26 cellular contexts compared by ENCODE assay signal in the genomic region with DNA sequence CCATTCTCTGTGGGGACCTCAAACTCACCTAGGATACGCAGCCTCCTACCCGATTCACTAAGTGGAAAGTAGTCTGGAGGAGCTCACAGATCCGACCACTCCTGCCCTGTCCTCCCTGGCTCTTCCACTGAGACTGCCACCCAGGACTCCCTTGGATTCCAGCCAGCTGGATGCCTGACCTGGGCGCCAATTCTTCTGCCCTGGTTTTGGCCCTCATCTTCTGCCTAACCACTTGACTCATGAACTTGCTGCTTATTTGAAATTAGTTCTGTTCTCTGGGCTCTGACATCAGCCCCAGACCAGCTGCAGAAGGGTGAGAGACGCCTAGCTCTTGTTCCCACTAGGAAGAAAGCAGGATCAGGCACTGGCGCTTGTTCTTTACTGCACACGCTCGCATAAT. TPM values are rescaled to one million over a fixed set of nuclear protein-coding genes. Genes with fewer than 3 reads are reported as not detected.
A peak's percentile ranks its signal among the peaks of the same experiment; 100 is the strongest.
DNase-seq lines count a peak whose midpoint lies in the region; ATAC-seq, FAIRE-seq and TF ChIP-seq lines count a peak whose summit lies in the region.
"Had no signal": no experiment of that assay in that cellular context is flagged by ENCODE, and none has a peak within 500 bp of the region (broad histone marks: within the 10 kb centered on the region; RNA-seq: fewer than 3 reads in every experiment).

No MANE protein-coding gene starts in this region.

- TF ChIP-seq CTCF in right lobe of liver (IDR thresholded peaks at IDR 0.05) (no peak), HepG2 (CRISPR knock-in tag; IDR thresholded peaks at IDR 0.05) (no peak), thyroid gland (IDR thresholded peaks at IDR 0.05) (no peak), GM13976 (IDR thresholded peaks at IDR 0.05; ENCODE audit: borderline replicate concordance, control extremely low read depth, extremely low read depth, insufficient read depth, missing control alignments) (no peak), chondrocyte (IDR thresholded peaks at IDR 0.05) (no peak)

- intact Hi-C loops in right lobe of liver (cut with DNase I) (loop anchor here in 1 of 2 donors (10.0 kb wide), 1 partner anchor 60 kb away; no protein-coding TSS in a partner anchor), HepG2 (cut with micrococcal nuclease; ENCODE audit: unreplicated experiment) (no loop called here), thyroid gland (cut with DNase I) (no loop called here)

- POLR2A ChIA-PET in HepG2 (lab: Yijun Ruan, JAX) = no interaction called here

- 84% methylated on average over 4 of the region's 8 CpGs for WGBS in right lobe of liver (ENCODE audit: insufficient coverage, low coverage, low lambda C conversion rate, missing lambda C conversion rate)
- WGBS in HepG2 (ENCODE audit: low lambda C conversion rate) = 95% methylated on average over 8 of the region's 8 CpGs
- WGBS in thyroid gland, 2 donors = 86 to 89% methylated on average over 8 of the region's 8 CpGs

- CTCF ChIA-PET in HepG2 (lab: Yijun Ruan, JAX; ENCODE audit: low intra/inter-chr PET ratio, low total read pairs) = no interaction called here

- no peaks in the 10 kb centered on the region for H3K27me3 ChIP-seq in right lobe of liver
- H3K27me3 ChIP-seq in HepG2 (ENCODE audit: control insufficient read depth in 1 of 2, insufficient read depth in 2 of 2, low read length in 2 of 2) = no peaks in the 10 kb centered on the region
- no peaks in the 10 kb centered on the region for H3K27me3 ChIP-seq in thyroid gland
- H3K27me3 ChIP-seq: BLaER1, left lung, neural progenitor cell had no signal

- no peaks in the 10 kb centered on the region for H3K9me3 ChIP-seq in right lobe of liver
- no peaks in the 10 kb centered on the region for H3K9me3 ChIP-seq in HepG2 (ENCODE audit: low read length)
- H3K9me3 ChIP-seq in thyroid gland = no peaks in the 10 kb centered on the region
- H3K9me3 ChIP-seq: left lung had no signal

- H3K4me1 ChIP-seq in right lobe of liver (no peaks in the 10 kb centered on the region), HepG2 (ENCODE audit: insufficient read depth, low read length) (no peaks in the 10 kb centered on the region), thyroid gland (peaks cover 15 to 32% of the 10 kb centered on the region in 2 donors)
- H3K4me1 ChIP-seq: BLaER1, left lung, neural progenitor cell had no signal

- H3K4me3 ChIP-seq in right lobe of liver (no peak overlapping the region), HepG2 (replicated peaks in 1 of 3; ENCODE audit: insufficient read depth in 1 of 3, low read depth in 2 of 3, low read length in 3 of 3) (no peak overlapping the region), thyroid gland (replicated peaks in 1 of 3) (no peak overlapping the region)
- H3K4me3 ChIP-seq: BLaER1, left lung, neural progenitor cell, skin epidermis had no signal

- no peak overlapping the region for H2AFZ ChIP-seq in HepG2 (ENCODE audit: low read length)
- H2AFZ ChIP-seq: neural progenitor cell had no signal

- peaks cover 7% of the 10 kb centered on the region for H3K4me1 Mint-ChIP-seq in chondrocyte (ENCODE audit: low read depth)
- H3K4me1 Mint-ChIP-seq: central memory CD8-positive, alpha-beta T cell; stimulated activated effector memory CD8-positive, alpha-beta T cell treated with anti-CD3 and anti-CD28 coated beads, Interleukin-12 subunit alpha, Interleukin-12 subunit beta, amount 100 ng/mL, for 72 hours had no signal

- H3K36me3 Mint-ChIP-seq in chondrocyte (ENCODE audit: low read depth) = peaks cover 21% of the 10 kb centered on the region

- H3K36me3 ChIP-seq in right lobe of liver = peaks cover 0 to 44% (median 6%) of the 10 kb centered on the region in 4 donors
- H3K36me3 ChIP-seq in HepG2 (replicated peaks in 1 of 2; ENCODE audit: control insufficient read depth in 1 of 2, insufficient read depth in 2 of 2, low read length in 2 of 2) = peaks cover 5 to 72% of the 10 kb centered on the region in 2 experiments
- H3K36me3 ChIP-seq in thyroid gland = no peaks in the 10 kb centered on the region
- H3K36me3 ChIP-seq: neural progenitor cell had no signal

- no peak overlapping the region for H3K27ac ChIP-seq in right lobe of liver
- no peak overlapping the region for H3K27ac ChIP-seq in HepG2 (ENCODE audit: extremely low read length, insufficient read depth, low read length)
- H3K27ac ChIP-seq in thyroid gland = no peak overlapping the region
- H3K27ac ChIP-seq: BLaER1, left lung, neural progenitor cell, skin epidermis had no signal

- no peaks in the 10 kb centered on the region for H3K79me2 ChIP-seq in HepG2 (ENCODE audit: insufficient read depth, low read length)

- H4K20me1 ChIP-seq in HepG2 (ENCODE audit: insufficient read depth, low read length) = 0 out of 2 replicates have a peak, but pooled peaks cover 4% of the 10 kb centered on the region

- H3K4me3 Mint-ChIP-seq in chondrocyte (ENCODE audit: unreplicated experiment) = no peak overlapping the region
- H3K4me3 Mint-ChIP-seq: activated CD4-positive, alpha-beta T cell treated with anti-CD3 and anti-CD28 coated beads for 36 hours; activated naive CD4-positive, alpha-beta T cell treated with anti-CD3 and anti-CD28 coated beads, Interleukin-2, amount 50 U/mL, for 24 hours; activated T-cell treated with anti-CD3 and anti-CD28 coated beads, Interleukin-2, amount 50 U/mL, for 72 hours; central memory CD8-positive, alpha-beta T cell; neural progenitor cell; stimulated activated effector memory CD8-positive, alpha-beta T cell treated with anti-CD3 and anti-CD28 coated beads, Interleukin-12 subunit alpha, Interleukin-12 subunit beta, amount 100 ng/mL, for 72 hours had no signal

- in situ Hi-C loops in HepG2 (cut with HindIII; ENCODE audit: extremely low pct_ligation_motif_present, low pct_unique_long_range_greater_than_20kb) (no loop called here), GM13976 (cut with MboI; ENCODE audit: low sequenced_read_pairs, unreplicated experiment) (loop anchor here (25.0 kb wide), 1 partner anchor 482 kb away; no protein-coding TSS in a partner anchor)

- H3K9me3 Mint-ChIP-seq in chondrocyte (ENCODE audit: low read depth) = no peaks in the 10 kb centered on the region
- H3K9me3 Mint-ChIP-seq: activated naive CD4-positive, alpha-beta T cell treated with anti-CD3 and anti-CD28 coated beads, Interleukin-2, amount 50 U/mL, for 24 hours; central memory CD8-positive, alpha-beta T cell; neural progenitor cell; stimulated activated effector memory CD8-positive, alpha-beta T cell treated with anti-CD3 and anti-CD28 coated beads, Interleukin-12 subunit alpha, Interleukin-12 subunit beta, amount 100 ng/mL, for 72 hours had no signal

- TF ChIP-seq RAD21 in HepG2 (CRISPR knock-in tag; IDR thresholded peaks at IDR 0.05) = no peak

- no peak overlapping the region for H3K4me2 ChIP-seq in HepG2 (ENCODE audit: low read depth, low read length)
- H3K4me2 ChIP-seq: BLaER1, neural progenitor cell had no signal

- no peak for TF ChIP-seq POLR2A in right lobe of liver (IDR thresholded peaks at IDR 0.05)
- no peak for TF ChIP-seq POLR2A in HepG2 (IDR thresholded peaks at IDR 0.05; ENCODE audit: insufficient read depth in 1 of 2, low read depth in 2 of 2, low read length in 2 of 2)
- TF ChIP-seq POLR2A in thyroid gland (IDR thresholded peaks at IDR 0.05) = no peak

- no TSS peak for BruUV-seq in HepG2 (replicated peaks; lab: Mats Ljungman, UMichigan)

- H3K9ac ChIP-seq in HepG2 (ENCODE audit: insufficient read depth, low read depth, low read length) = no peak overlapping the region
- H3K9ac ChIP-seq: BLaER1, neural progenitor cell had no signal

- peak in 3 of 4 donors; percentile 38 to 58 (median 50) for ATAC-seq in right lobe of liver
- no peak for ATAC-seq in HepG2
- peak; percentile 73 for ATAC-seq in left lobe of liver
- ATAC-seq: activated CD4-positive, alpha-beta T cell treated with anti-CD3 and anti-CD28 coated beads for 36 hours; activated T-cell treated with anti-CD3 and anti-CD28 coated beads, Interleukin-2, amount 50 U/mL, for 72 hours; left lung; stimulated activated effector memory CD8-positive, alpha-beta T cell treated with anti-CD3 and anti-CD28 coated beads, Interleukin-12 subunit alpha, Interleukin-12 subunit beta, amount 100 ng/mL, for 72 hours had no signal

- FAIRE-seq in HepG2 (lab: Jason Lieb, UNC) = no peak
- FAIRE-seq: astrocyte, G401.6 had no signal

- TF ChIP-seq EP300 in HepG2 (IDR thresholded peaks at IDR 0.05; ENCODE audit: low read depth in 2 of 2, low read length in 2 of 2) (no peak), HepG2 (CRISPR knock-in tag; IDR thresholded peaks at IDR 0.05; ENCODE audit: borderline replicate concordance) (no peak)

- no peaks in the 10 kb centered on the region for H3K27me3 Mint-ChIP-seq in chondrocyte (ENCODE audit: low read depth)
- H3K27me3 Mint-ChIP-seq: activated CD4-positive, alpha-beta T cell treated with anti-CD3 and anti-CD28 coated beads for 36 hours; activated naive CD4-positive, alpha-beta T cell treated with anti-CD3 and anti-CD28 coated beads, Interleukin-2, amount 50 U/mL, for 24 hours; central memory CD8-positive, alpha-beta T cell; progenitor cell of endocrine pancreas had no signal

- no peak overlapping the region for H3K27ac Mint-ChIP-seq in chondrocyte (ENCODE audit: unreplicated experiment)
- H3K27ac Mint-ChIP-seq: activated CD4-positive, alpha-beta T cell treated with anti-CD3 and anti-CD28 coated beads for 36 hours; activated naive CD4-positive, alpha-beta T cell treated with anti-CD3 and anti-CD28 coated beads, Interleukin-2, amount 50 U/mL, for 24 hours; activated T-cell treated with anti-CD3 and anti-CD28 coated beads, Interleukin-2, amount 50 U/mL, for 72 hours; neural progenitor cell; progenitor cell of endocrine pancreas; stimulated activated effector memory CD8-positive, alpha-beta T cell treated with anti-CD3 and anti-CD28 coated beads, Interleukin-12 subunit alpha, Interleukin-12 subunit beta, amount 100 ng/mL, for 72 hours had no signal

- peak in 1 of 3 donors; percentile 56 for DNase-seq in right lobe of liver
- DNase-seq in HepG2 (ENCODE audit: low spot score) = no peak
- peak; percentile 19 for DNase-seq in NCI-H774 (lab: John Stamatoyannopoulos, UW)
- DNase-seq in left lobe of liver (ENCODE audit: low spot score) = peak; percentile 58
- peak; percentile 15 for DNase-seq in thyroid gland
- DNase-seq in GM13976 (ENCODE audit: low spot score) = no peak
- DNase-seq in SW 1271 (lab: John Stamatoyannopoulos, UW) = no peak
- DNase-seq in chondrocyte (ENCODE audit: low spot score) = no peak
- DNase-seq: ACHN; activated CD4-positive, alpha-beta T cell treated with anti-CD3 and anti-CD28 coated beads for 36 hours; activated T-cell treated with anti-CD3 and anti-CD28 coated beads, Interleukin-2, amount 50 U/mL, for 72 hours; HCEC 1CT; left lung; MM.1S; NCI-H187 treated with DMSO at 0.1 percent for 48 hours; SIG-M5; stimulated activated CD4-positive, alpha-beta T cell treated with anti-CD3 and anti-CD28 coated beads, Interleukin-2, amount 100 ng/mL, for 24 hours had no signal

RNA-seq across cellular contexts. Expression of gene SLC35D1, which starts 48.9 kb away (rescaled TPM):
- total RNA-seq in right lobe of liver (10 to 100 TPM; 36.9 to 70.7 (median 52.0) TPM), HepG2 (2016; rRNA removed; fragmentation: Illumina TruSeq; extraction: Trizol) (30.6 and 41.5 TPM in 2 replicates), left lobe of liver (66.0 TPM), thyroid gland (10 to 100 TPM; 15.3 to 22.7 (median 17.0) TPM), chondrocyte (9.2 to 14.8 TPM (median 9.3 TPM) in 3 replicates)
- total RNA-seq in HepG2 (2016; cell fraction: cytosol; rRNA removed; fragmentation: Illumina TruSeq; extraction: Trizol; ENCODE audit: low read depth) = 2.9 and 3.0 TPM in 2 replicates
- total RNA-seq in HepG2 (2016; cell fraction: insoluble cytoplasmic fraction; rRNA removed; fragmentation: Illumina TruSeq; extraction: Trizol) = 29.9 and 41.4 TPM in 2 replicates
- total RNA-seq in HepG2 (2016; cell fraction: membrane; rRNA removed; fragmentation: Illumina TruSeq; extraction: Trizol) = 13.4 and 16.1 TPM in 2 replicates
- 48.7 and 57.0 TPM in 2 replicates for total RNA-seq in HepG2 (2016; cell fraction: nucleus; rRNA removed; fragmentation: Illumina TruSeq; extraction: Trizol)
- 10.1 and 12.4 TPM in 2 replicates for polyA plus RNA-seq in HepG2 (2011; rRNA removed)
- polyA plus RNA-seq in HepG2 (2011; cell fraction: cytosol; rRNA removed) = 7.3 and 12.6 TPM in 2 replicates
- polyA plus RNA-seq in HepG2 (2011; cell fraction: nucleus; rRNA removed) = 8.6 and 11.3 TPM in 2 replicates
- polyA plus RNA-seq in HepG2 (2012) = 9.1 and 11.5 TPM in 2 replicates
- polyA plus RNA-seq in HepG2 (2016; cell fraction: cytosol; fragmentation: Illumina TruSeq; extraction: Trizol; ENCODE audit: low read depth) = 1.6 and 1.7 TPM in 2 replicates
- polyA plus RNA-seq in HepG2 (2016; cell fraction: insoluble cytoplasmic fraction; fragmentation: Illumina TruSeq; extraction: Trizol; ENCODE audit: low read depth) = 18.8 and 18.9 TPM in 2 replicates
- polyA plus RNA-seq in HepG2 (2016; cell fraction: membrane; fragmentation: Illumina TruSeq; extraction: Trizol; ENCODE audit: low read depth) = 5.4 and 5.9 TPM in 2 replicates
- polyA plus RNA-seq in HepG2 (2016; cell fraction: nucleus; fragmentation: Illumina TruSeq; extraction: Trizol; ENCODE audit: insufficient read depth, low read depth) = 33.7 and 34.0 TPM in 2 replicates
- 13.8 and 25.4 TPM in 2 replicates for polyA minus RNA-seq in HepG2 (2011; rRNA and poly(A)+ RNA removed; ENCODE audit: low replicate concordance)
- polyA minus RNA-seq in HepG2 (2011; cell fraction: cytosol; rRNA and poly(A)+ RNA removed) = 16.4 and 16.8 TPM in 2 replicates
- polyA minus RNA-seq in HepG2 (2011; cell fraction: nucleus; rRNA and poly(A)+ RNA removed) = 35.3 and 36.4 TPM in 2 replicates

Comparison
In these comparisons a context has a peak if more than half of its experiments do, and no peak if none do; other contexts are left out.
1. DNase-seq: peak in NCI-H774 (single experiment), left lobe of liver (single experiment) and thyroid gland (2 of 2); none in HepG2 (single experiment), GM13976 (single experiment), SW 1271 (0 of 2) and chondrocyte (single experiment).